In genomic region chr7:36949711-36950600, GRCh38 we compare ENCODE assay signal across 11 cellular contexts.
A peak's percentile ranks its signal among the peaks of the same experiment; 100 is the strongest.
DNase-seq lines count a peak whose midpoint lies in the region; ATAC-seq, FAIRE-seq and TF ChIP-seq lines count a peak whose summit lies in the region.
"Had no signal": no experiment of that assay in that cellular context is flagged by ENCODE, and none has a peak within 500 bp of the region (broad histone marks: within the 10 kb centered on the region; RNA-seq: fewer than 3 reads in every experiment).

No MANE protein-coding gene starts in this region.

- H3K27me3 ChIP-seq in bronchial epithelial cell (ENCODE audit: control insufficient read depth, insufficient read depth, low read length) = no peaks in the 10 kb centered on the region
- H3K27me3 ChIP-seq in osteoblast (ENCODE audit: insufficient read depth, low read length) = no peaks in the 10 kb centered on the region

- no peaks in the 10 kb centered on the region for H3K79me2 ChIP-seq in osteoblast (ENCODE audit: insufficient read depth, low read length)
- H3K79me2 ChIP-seq: parathyroid adenoma had no signal

- TF ChIP-seq CTCF in GM12865 (IDR thresholded peaks at IDR 0.05; ENCODE audit: insufficient read depth, low read depth, low read length, missing control alignments) (no peak), NB4 (IDR thresholded peaks at IDR 0.05; ENCODE audit: low read depth, low read length) (no peak), bronchial epithelial cell (IDR thresholded peaks at IDR 0.05; ENCODE audit: insufficient read depth, low read length, severe bottlenecking) (no peak), osteoblast (IDR thresholded peaks at IDR 0.05; ENCODE audit: extremely low read depth, low read depth, low read length) (no peak)

- FAIRE-seq in bronchial epithelial cell (lab: Jason Lieb, UNC) = no peak

- H3K27ac ChIP-seq in osteoblast (ENCODE audit: low read depth, low read length) = no peak overlapping the region
- H3K27ac ChIP-seq: parathyroid adenoma had no signal

- peaks cover 20 to 57% of the 10 kb centered on the region in 2 donors for H3K36me3 Mint-ChIP-seq in stimulated activated naive B cell treated with anti-CD40 and anti-IgM and Interleukin-4, amounts not matched to agents 10 μg/mL and 1 μg/mL and 100 μg/mL, for 72 hours

- no peak for DNase-seq in GM12865 (ENCODE audit: low read depth)
- peak; percentile 91 for DNase-seq in NB4 (ENCODE audit: low read depth)
- DNase-seq in bronchial epithelial cell (ENCODE audit: low read depth) = peak; percentile 1
- DNase-seq in midbrain (lab: John Stamatoyannopoulos, UW) = peak; percentile 18
- DNase-seq in stimulated activated naive B cell treated with anti-CD40 and anti-IgM and Interleukin-4, amounts not matched to agents 10 μg/mL and 1 μg/mL and 100 μg/mL, for 72 hours = no peak
- no peak for DNase-seq in osteoblast (ENCODE audit: insufficient read length, low spot score, missing footprints)
- no peak for DNase-seq in stimulated activated CD8-positive, alpha-beta memory T cell treated with anti-CD3 and anti-CD28 coated beads, Interleukin-4, amount 100 ng/mL, for 48 hours
- DNase-seq: EL, NCI-H1092 had no signal

- H3K27me3 Mint-ChIP-seq in stimulated activated naive B cell treated with anti-CD40 and anti-IgM and Interleukin-4, amounts not matched to agents 10 μg/mL and 1 μg/mL and 100 μg/mL, for 72 hours = no peaks in the 10 kb centered on the region

- H3K4me3 Mint-ChIP-seq in stimulated activated naive B cell treated with anti-CD40 and anti-IgM and Interleukin-4, amounts not matched to agents 10 μg/mL and 1 μg/mL and 100 μg/mL, for 72 hours = no peak overlapping the region

- H3K4me1 ChIP-seq in osteoblast (ENCODE audit: insufficient read depth, low read length) = no peaks in the 10 kb centered on the region
- H3K4me1 ChIP-seq: parathyroid adenoma had no signal

- H3K4me3 ChIP-seq in GM12865 (ENCODE audit: low read depth, low read length) = peak overlapping the region; percentile 44
- H3K4me3 ChIP-seq in NB4 (ENCODE audit: low read depth, low read length) = no peak overlapping the region
- no peak overlapping the region for H3K4me3 ChIP-seq in bronchial epithelial cell (ENCODE audit: low read depth, low read length)
- no peak overlapping the region for H3K4me3 ChIP-seq in osteoblast (ENCODE audit: insufficient read depth, low read length)

- no peak for TF ChIP-seq POLR2A in NB4 (IDR thresholded peaks at IDR 0.05; ENCODE audit: extremely low read depth, insufficient read length)

- H3K4me2 ChIP-seq in osteoblast (ENCODE audit: insufficient read depth, low read length) = no peak overlapping the region

- H3K4me1 Mint-ChIP-seq in stimulated activated naive B cell treated with anti-CD40 and anti-IgM and Interleukin-4, amounts not matched to agents 10 μg/mL and 1 μg/mL and 100 μg/mL, for 72 hours = peaks cover 38 to 46% of the 10 kb centered on the region in 2 donors

- H3K9me3 ChIP-seq in osteoblast (ENCODE audit: low read depth, low read length) = no peaks in the 10 kb centered on the region

- H3K27ac Mint-ChIP-seq in stimulated activated naive B cell treated with anti-CD40 and anti-IgM and Interleukin-4, amounts not matched to agents 10 μg/mL and 1 μg/mL and 100 μg/mL, for 72 hours = no peak overlapping the region

- ATAC-seq in GM21737 (IDR thresholded peaks at IDR 0.05; ENCODE audit: unreplicated experiment) = no peak
- no peak for ATAC-seq in stimulated activated naive B cell treated with anti-CD40 and anti-IgM and Interleukin-4, amounts not matched to agents 10 μg/mL and 1 μg/mL and 100 μg/mL, for 72 hours (replicated peaks)

- no peaks in the 10 kb centered on the region for H4K20me1 ChIP-seq in osteoblast (ENCODE audit: insufficient read depth, low read length)

- no peak overlapping the region for H2AFZ ChIP-seq in osteoblast (ENCODE audit: low read length)
- H2AFZ ChIP-seq: parathyroid adenoma had no signal

- H3K36me3 ChIP-seq in bronchial epithelial cell (ENCODE audit: control insufficient read depth, insufficient read depth, low read length) (no peaks in the 10 kb centered on the region), osteoblast (ENCODE audit: insufficient read depth, low read length) (no peaks in the 10 kb centered on the region)

- no peaks in the 10 kb centered on the region for H3K9me3 Mint-ChIP-seq in stimulated activated naive B cell treated with anti-CD40 and anti-IgM and Interleukin-4, amounts not matched to agents 10 μg/mL and 1 μg/mL and 100 μg/mL, for 72 hours

Comparison
In these comparisons a context has a peak if more than half of its experiments do, and no peak if none do; other contexts are left out.
1. DNase-seq: peak in NB4 (single experiment), bronchial epithelial cell (single experiment) and midbrain (single experiment); none in GM12865 (single experiment), stimulated activated naive B cell treated with anti-CD40 and anti-IgM and Interleukin-4, amounts not matched to agents 10 μg/mL and 1 μg/mL and 100 μg/mL, for 72 hours (single experiment), osteoblast (single experiment) and stimulated activated CD8-positive, alpha-beta memory T cell treated with anti-CD3 and anti-CD28 coated beads, Interleukin-4, amount 100 ng/mL, for 48 hours (single experiment).